In genomic region chr4:152220201-152220666, GRCh38 we compare ENCODE assay signal across 14 cellular contexts.
DNase-seq lines count a peak whose midpoint lies in the region; ATAC-seq and TF ChIP-seq lines count a peak whose summit lies in the region.
"Had no signal": no experiment of that assay in that cellular context is flagged by ENCODE, and none has a peak within 500 bp of the region (broad histone marks: within the 10 kb centered on the region; RNA-seq: fewer than 3 reads in every experiment).

No MANE protein-coding gene starts in this region.

- no peak for TF ChIP-seq EP300 in suprapubic skin (IDR thresholded peaks at IDR 0.05)

- ATAC-seq in GM18511 (IDR thresholded peaks at IDR 0.05; ENCODE audit: unreplicated experiment) (peak; percentile 79), GM21786 (IDR thresholded peaks at IDR 0.05; ENCODE audit: unreplicated experiment) (peak; percentile 65), left colon (no peak)
- ATAC-seq: lower lobe of right lung had no signal

- intact Hi-C loops in left colon (cut with DNase I, micrococcal nuclease), result no loop called here
- intact Hi-C loops in spleen (cut with DNase I; ENCODE audit: low total_unique reads), result no loop called here

- no peak overlapping the region for H4K12ac ChIP-seq in trophoblast cell (ENCODE audit: low read depth, low read length)

- H3K36me3 ChIP-seq in suprapubic skin, result no peaks in the 10 kb centered on the region
- no peaks in the 10 kb centered on the region for H3K36me3 ChIP-seq in trophoblast cell (ENCODE audit: control insufficient read depth in 1 of 2, insufficient read depth in 2 of 2, low read length in 2 of 2)
- H3K36me3 ChIP-seq in spleen, result no peaks in the 10 kb centered on the region
- H3K36me3 ChIP-seq: lower lobe of right lung had no signal

- H3K4ac ChIP-seq in trophoblast cell (ENCODE audit: low read depth, low read length), result no peak overlapping the region

- no peak overlapping the region for H2BK120ac ChIP-seq in trophoblast cell (ENCODE audit: insufficient read depth, low read length, poor library complexity)

- DNase-seq in LHCN-M2 (ENCODE audit: low read depth) (peak; percentile 35), myocyte (ENCODE audit: low read depth) (peak; percentile 94), suprapubic skin (ENCODE audit: low spot score in 2 of 2) (no peak), left colon (no peak), trophoblast cell (no peak), spleen (no peak)
- DNase-seq: activated naive CD4-positive, alpha-beta T cell treated with anti-CD3 and anti-CD28 coated beads, Interleukin-2, amount 50 U/mL, for 16 hours; erythroblast; lower lobe of right lung; NCI-H1694; SW 1271 had no signal

- H3K79me2 ChIP-seq in trophoblast cell (ENCODE audit: control insufficient read depth, insufficient read depth, low read length, poor library complexity), result no peaks in the 10 kb centered on the region

- H3K27me3 ChIP-seq in suprapubic skin (no peaks in the 10 kb centered on the region), trophoblast cell (ENCODE audit: insufficient read depth, low read length) (no peaks in the 10 kb centered on the region), spleen (replicated peaks in 1 of 7) (no peaks in the 10 kb centered on the region)

- no peak overlapping the region for H2AK5ac ChIP-seq in trophoblast cell (ENCODE audit: low read length)

- TF ChIP-seq POLR2A in suprapubic skin (IDR thresholded peaks at IDR 0.05) (no peak), spleen (IDR thresholded peaks at IDR 0.05) (no peak)

- no peaks in the 10 kb centered on the region for H3K9me3 ChIP-seq in suprapubic skin
- H3K9me3 ChIP-seq in trophoblast cell (ENCODE audit: insufficient read depth, low read depth, low read length), result peaks cover 3% of the 10 kb centered on the region
- H3K9me3 ChIP-seq in spleen, result peaks cover 0 to 7% (median 4%) of the 10 kb centered on the region in 8 donors
- H3K9me3 ChIP-seq: lower lobe of right lung had no signal

- H3K27ac ChIP-seq in suprapubic skin, result no peak overlapping the region
- H3K27ac ChIP-seq in trophoblast cell (ENCODE audit: low read depth, low read length), result no peak overlapping the region
- H3K27ac ChIP-seq in spleen, result no peak overlapping the region
- H3K27ac ChIP-seq: lower lobe of right lung, skin epidermis had no signal

- H3K4me3 ChIP-seq in suprapubic skin (no peak overlapping the region), trophoblast cell (ENCODE audit: low read depth, low read length) (no peak overlapping the region), spleen (no peak overlapping the region)
- H3K4me3 ChIP-seq: lower lobe of right lung, skin epidermis had no signal

- no peak overlapping the region for H3K9ac ChIP-seq in trophoblast cell (ENCODE audit: low read length)

- H2BK12ac ChIP-seq in trophoblast cell (ENCODE audit: low read length), result no peak overlapping the region

- no peak overlapping the region for H3K4me2 ChIP-seq in trophoblast cell (ENCODE audit: low read length)

- H3K79me1 ChIP-seq in trophoblast cell (ENCODE audit: low read length), result no peaks in the 10 kb centered on the region

- 67% methylated on average over 2 of the region's 2 CpGs for WGBS in suprapubic skin
- no CpG with 5 or more reads among the region's 2 CpGs for WGBS in trophoblast cell (ENCODE audit: extremely low coverage, insufficient coverage, insufficient read length)
- 78 to 83% (median 79%) methylated on average over 2 of the region's 2 CpGs for WGBS in spleen, 5 donors

- H3K14ac ChIP-seq in trophoblast cell (ENCODE audit: low read length), result no peak overlapping the region

- TF ChIP-seq CTCF in suprapubic skin (IDR thresholded peaks at IDR 0.05), result no peak
- no peak for TF ChIP-seq CTCF in spleen (IDR thresholded peaks at IDR 0.05 in 8 of 11, conservative IDR thresholded peaks at IDR 0.05 in 3 of 11)

- H3K4me1 ChIP-seq in suprapubic skin (no peaks in the 10 kb centered on the region), trophoblast cell (ENCODE audit: control insufficient read depth in 1 of 2, insufficient read depth in 2 of 2, low read length in 2 of 2) (peaks cover 0 to 2% of the 10 kb centered on the region in 2 experiments), spleen (no peaks in the 10 kb centered on the region)
- H3K4me1 ChIP-seq: lower lobe of right lung had no signal

- no peak overlapping the region for H2BK5ac ChIP-seq in trophoblast cell (ENCODE audit: low read depth, low read length, poor library complexity)

- no peak overlapping the region for H3K18ac ChIP-seq in trophoblast cell (ENCODE audit: low read length)

- H3K23ac ChIP-seq in trophoblast cell (ENCODE audit: low read length), result no peak overlapping the region

- no peak overlapping the region for H4K91ac ChIP-seq in trophoblast cell (ENCODE audit: low read depth, low read length)

- no peak overlapping the region for H4K8ac ChIP-seq in trophoblast cell (ENCODE audit: low read depth, low read length)

- H2AFZ ChIP-seq in trophoblast cell (ENCODE audit: insufficient read depth, low read length, poor library complexity), result no peak overlapping the region

Comparison
In these comparisons a context has a peak if more than half of its experiments do, and no peak if none do; other contexts are left out.
1. DNase-seq: peak in LHCN-M2 (single experiment) and myocyte (single experiment); none in suprapubic skin (0 of 2), left colon (0 of 2), trophoblast cell (0 of 2) and spleen (single experiment).